Comparison of ENCODE assay signal across 27 cellular contexts in the genomic region with DNA sequence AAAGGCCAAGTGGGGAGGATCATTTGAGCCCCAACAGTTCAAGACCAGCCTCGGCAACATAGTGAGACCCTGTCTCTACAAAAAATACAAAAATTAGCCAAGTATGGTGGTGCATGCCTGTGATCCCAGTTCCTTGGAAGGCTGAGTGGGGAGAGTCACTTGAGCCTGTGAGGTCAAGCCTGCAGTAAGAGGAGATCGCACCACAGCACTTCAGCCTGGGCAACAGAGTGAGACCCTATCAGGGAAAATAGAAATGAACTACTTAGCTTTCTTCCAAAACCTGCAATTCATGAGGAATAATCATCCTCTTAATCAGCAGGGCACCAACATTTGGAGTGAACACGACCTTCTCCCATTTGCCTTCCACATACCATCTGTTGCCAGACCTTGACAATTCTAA.
"Had no signal": no experiment of that assay in that cellular context is flagged by ENCODE, and none has a peak within 500 bp of the region (broad histone marks: within the 10 kb centered on the region; RNA-seq: fewer than 3 reads in every experiment).

No MANE protein-coding gene starts in this region.

- H3K4me3 Mint-ChIP-seq: central memory CD8-positive, alpha-beta T cell; dendritic cell treated with granulocyte-macrophage colony-stimulating factor and Interleukin-4, amounts not matched to agents 40 ng/mL and 50 ng/mL, for 4 days; memory B cell; mesothelial cell of epicardium; naive thymus-derived CD4-positive, alpha-beta T cell; nephron progenitor cell; stimulated activated naive B cell treated with anti-CD40 and anti-IgM and Interleukin-4, amounts not matched to agents 10 μg/mL and 1 μg/mL and 100 μg/mL, for 72 hours; stimulated activated naive CD8-positive, alpha-beta T cell treated with anti-CD3 and anti-CD28 coated beads, Interleukin-15, amount 100 ng/mL, for 72 hours had no signal

- ATAC-seq: left lobe of liver; mucosa of descending colon; naive thymus-derived CD4-positive, alpha-beta T cell; stimulated activated naive B cell treated with anti-CD40 and anti-IgM and Interleukin-4, amounts not matched to agents 10 μg/mL and 1 μg/mL and 100 μg/mL, for 72 hours; stimulated activated naive CD8-positive, alpha-beta T cell treated with anti-CD3 and anti-CD28 coated beads, Interleukin-15, amount 100 ng/mL, for 72 hours; upper lobe of right lung had no signal

- H3K9me3 Mint-ChIP-seq: central memory CD8-positive, alpha-beta T cell; dendritic cell treated with granulocyte-macrophage colony-stimulating factor and Interleukin-4, amounts not matched to agents 40 ng/mL and 50 ng/mL, for 4 days; memory B cell; mesothelial cell of epicardium; naive thymus-derived CD4-positive, alpha-beta T cell; nephron progenitor cell; stimulated activated naive B cell treated with anti-CD40 and anti-IgM and Interleukin-4, amounts not matched to agents 10 μg/mL and 1 μg/mL and 100 μg/mL, for 72 hours; stimulated activated naive CD8-positive, alpha-beta T cell treated with anti-CD3 and anti-CD28 coated beads, Interleukin-15, amount 100 ng/mL, for 72 hours had no signal

- H3K4me1 ChIP-seq: colonic mucosa, parathyroid adenoma, prostate gland, right atrium auricular region, sigmoid colon, spleen, suprapubic skin, transverse colon, upper lobe of right lung, uterus had no signal

- H2AFZ ChIP-seq: parathyroid adenoma had no signal

- H3K27ac Mint-ChIP-seq: dendritic cell treated with granulocyte-macrophage colony-stimulating factor and Interleukin-4, amounts not matched to agents 40 ng/mL and 50 ng/mL, for 4 days; memory B cell; mesothelial cell of epicardium; naive thymus-derived CD4-positive, alpha-beta T cell; nephron progenitor cell; stimulated activated naive B cell treated with anti-CD40 and anti-IgM and Interleukin-4, amounts not matched to agents 10 μg/mL and 1 μg/mL and 100 μg/mL, for 72 hours; stimulated activated naive CD8-positive, alpha-beta T cell treated with anti-CD3 and anti-CD28 coated beads, Interleukin-15, amount 100 ng/mL, for 72 hours had no signal

- H3K9ac ChIP-seq: parathyroid adenoma had no signal

- H3K4me3 ChIP-seq: colonic mucosa, lung, mucosa of descending colon, prostate gland, right atrium auricular region, sigmoid colon, skin epidermis, spleen, suprapubic skin, transverse colon, upper lobe of right lung, uterus had no signal

- H3K4me1 Mint-ChIP-seq: central memory CD8-positive, alpha-beta T cell; memory B cell; naive thymus-derived CD4-positive, alpha-beta T cell; stimulated activated naive B cell treated with anti-CD40 and anti-IgM and Interleukin-4, amounts not matched to agents 10 μg/mL and 1 μg/mL and 100 μg/mL, for 72 hours; stimulated activated naive CD8-positive, alpha-beta T cell treated with anti-CD3 and anti-CD28 coated beads, Interleukin-15, amount 100 ng/mL, for 72 hours had no signal

- H3K27ac ChIP-seq: colonic mucosa, neutrophil, parathyroid adenoma, prostate gland, right atrium auricular region, sigmoid colon, skin epidermis, spleen, suprapubic skin, transverse colon, upper lobe of right lung, uterus had no signal

- H3K36me3 ChIP-seq: colonic mucosa, neutrophil, prostate gland, right atrium auricular region, sigmoid colon, spleen, suprapubic skin, transverse colon, upper lobe of right lung, uterus had no signal

- H3K36me3 Mint-ChIP-seq: memory B cell; mesothelial cell of epicardium; naive thymus-derived CD4-positive, alpha-beta T cell; stimulated activated naive B cell treated with anti-CD40 and anti-IgM and Interleukin-4, amounts not matched to agents 10 μg/mL and 1 μg/mL and 100 μg/mL, for 72 hours had no signal

- DNase-seq: colonic mucosa; effector CD8-positive, alpha-beta T cell; erythroblast; head of caudate nucleus; mucosa of descending colon; naive thymus-derived CD4-positive, alpha-beta T cell; sigmoid colon; spleen; stimulated activated CD4-positive, alpha-beta T cell treated with anti-CD3 and anti-CD28 coated beads, Interleukin-2, amount 100 ng/mL, for 48 hours; stimulated activated naive B cell treated with anti-CD40 and anti-IgM and Interleukin-4, amounts not matched to agents 10 μg/mL and 1 μg/mL and 100 μg/mL, for 72 hours; stimulated activated naive CD8-positive, alpha-beta T cell treated with anti-CD3 and anti-CD28 coated beads, Interleukin-15, amount 100 ng/mL, for 72 hours; transverse colon; upper lobe of right lung; uterus had no signal

- H3K79me2 ChIP-seq: parathyroid adenoma had no signal

- H3K27me3 ChIP-seq: colonic mucosa, neutrophil, right atrium auricular region, sigmoid colon, spleen, suprapubic skin, transverse colon, upper lobe of right lung, uterus had no signal

- H3K9me3 ChIP-seq: colonic mucosa, mucosa of descending colon, neutrophil, prostate gland, right atrium auricular region, sigmoid colon, spleen, suprapubic skin, transverse colon, upper lobe of right lung, uterus had no signal

- H3K27me3 Mint-ChIP-seq: central memory CD8-positive, alpha-beta T cell; memory B cell; stimulated activated naive B cell treated with anti-CD40 and anti-IgM and Interleukin-4, amounts not matched to agents 10 μg/mL and 1 μg/mL and 100 μg/mL, for 72 hours; stimulated activated naive CD8-positive, alpha-beta T cell treated with anti-CD3 and anti-CD28 coated beads, Interleukin-15, amount 100 ng/mL, for 72 hours had no signal
